Comparison of ENCODE assay signal across 1 cellular context in genomic region chr2:96856776-96857673, GRCh38.
TF ChIP-seq lines count a peak whose summit lies in the region.

No MANE protein-coding gene starts in this region.

TF ChIP-seq in HepG2, 621 proteins besides CTCF, POLR2A, EP300 and RAD21 (continued from another document and continues in another):
- 0 out of 2 replicates have a peak, but pooled peaks have one; percentile 2 for TF ChIP-seq NFKB2 (CRISPR knock-in tag; IDR thresholded peaks at IDR 0.05; ENCODE audit: borderline replicate concordance)
- TF ChIP-seq ZNF280D (CRISPR knock-in tag; IDR thresholded peaks at IDR 0.05): peak; percentile 55
- TF ChIP-seq SMC3 (IDR thresholded peaks at IDR 0.05; ENCODE audit: low read length): no peak
- TF ChIP-seq CEBPZ (IDR thresholded peaks at IDR 0.05; ENCODE audit: low read length): no peak
- TF ChIP-seq NFIB (CRISPR knock-in tag; IDR thresholded peaks at IDR 0.05; ENCODE audit: borderline replicate concordance): no peak
- no peak for TF ChIP-seq ZNF331 (CRISPR knock-in tag; IDR thresholded peaks at IDR 0.05)
- no peak for TF ChIP-seq MZF1 (CRISPR knock-in tag; IDR thresholded peaks at IDR 0.05; ENCODE audit: borderline replicate concordance)
- TF ChIP-seq U2AF2 (IDR thresholded peaks at IDR 0.05; ENCODE audit: low read depth, low read length): no peak
- TF ChIP-seq DNMT3B (CRISPR knock-in tag; conservative IDR thresholded peaks at IDR 0.05): 0 out of 2 replicates have a peak, but pooled peaks have one; percentile 28
- no peak for TF ChIP-seq ZGPAT (CRISPR knock-in tag; IDR thresholded peaks at IDR 0.05)
- no peak for TF ChIP-seq ZNF839 (CRISPR knock-in tag; IDR thresholded peaks at IDR 0.05; ENCODE audit: borderline replicate concordance)
- TF ChIP-seq TAF1 (CRISPR knock-in tag; IDR thresholded peaks at IDR 0.05): no peak
- TF ChIP-seq BCL3 (CRISPR knock-in tag; IDR thresholded peaks at IDR 0.05): no peak
- no peak for TF ChIP-seq FOXO4 (CRISPR knock-in tag; conservative IDR thresholded peaks at IDR 0.05)
- no peak for TF ChIP-seq ZNF318 (CRISPR knock-in tag; IDR thresholded peaks at IDR 0.05)
- TF ChIP-seq EZH2 (conservative IDR thresholded peaks at IDR 0.05; ENCODE audit: low read depth, low read length): no peak
- no peak for TF ChIP-seq THYN1 (CRISPR knock-in tag; IDR thresholded peaks at IDR 0.05; ENCODE audit: borderline replicate concordance, low read depth)
- TF ChIP-seq RFX3 (CRISPR knock-in tag; IDR thresholded peaks at IDR 0.05): no peak
- TF ChIP-seq ZHX2 (IDR thresholded peaks at IDR 0.05; ENCODE audit: low read depth): no peak
- no peak for TF ChIP-seq ZHX2 (CRISPR knock-in tag; IDR thresholded peaks at IDR 0.05; ENCODE audit: borderline replicate concordance)
- 0 out of 2 replicates have a peak, but pooled peaks have one; percentile 14 for TF ChIP-seq HDAC2 (CRISPR knock-in tag; IDR thresholded peaks at IDR 0.05)
- no peak for TF ChIP-seq ZFP1 (CRISPR knock-in tag; IDR thresholded peaks at IDR 0.05)
- no peak for TF ChIP-seq TOE1 (CRISPR knock-in tag; IDR thresholded peaks at IDR 0.05)
- no peak for TF ChIP-seq SNRNP70 (IDR thresholded peaks at IDR 0.05; ENCODE audit: low read depth, low read length)
- TF ChIP-seq HCFC1 (IDR thresholded peaks at IDR 0.05; ENCODE audit: low read depth, low read length): no peak
- TF ChIP-seq HNRNPK (IDR thresholded peaks at IDR 0.05; ENCODE audit: low read depth, low read length, poor library complexity, severe bottlenecking): no peak
- TF ChIP-seq ZBTB3 (CRISPR knock-in tag; IDR thresholded peaks at IDR 0.05; ENCODE audit: borderline replicate concordance, low read depth): no peak
- no peak for TF ChIP-seq ATF7 (IDR thresholded peaks at IDR 0.05)
- TF ChIP-seq ATF7 (CRISPR knock-in tag; IDR thresholded peaks at IDR 0.05): 0 out of 2 replicates have a peak, but pooled peaks have one; percentile 14
